In the genomic region with DNA sequence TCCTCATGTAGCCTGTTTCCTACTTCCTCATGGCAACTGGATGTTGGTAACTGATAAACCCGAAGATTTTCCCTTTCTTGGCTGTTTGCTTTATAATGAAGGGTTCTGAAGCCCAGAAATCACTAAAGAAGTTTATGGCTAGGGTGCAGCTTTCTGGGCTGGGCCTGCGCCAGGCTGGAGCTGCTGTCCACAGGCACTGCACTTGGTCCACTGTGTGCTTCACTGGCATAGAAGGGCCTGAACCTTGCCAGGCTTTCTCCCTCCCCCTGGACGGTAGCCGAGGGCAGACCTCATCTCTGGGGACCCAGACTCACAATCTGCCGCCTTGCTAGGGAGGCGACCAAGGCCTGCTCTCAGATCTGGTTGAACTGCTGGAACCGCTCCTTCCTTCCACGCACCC, we compare ENCODE assay signal across 17 cellular contexts.
"Had no signal": no experiment of that assay in that cellular context is flagged by ENCODE, and none has a peak within 500 bp of the region (broad histone marks: within the 10 kb centered on the region; RNA-seq: fewer than 3 reads in every experiment).

No MANE protein-coding gene starts in this region.

- H3K36me3 ChIP-seq: cardiac muscle cell, esophagus muscularis mucosa, ovary had no signal

- H3K9me3 Mint-ChIP-seq: activated T-helper 1 cell treated with anti-CD3 and anti-CD28 coated beads, Interleukin-12 subunit alpha, Interleukin-12 subunit beta, Interleukin-2, Interleukin-4 antibody, amounts not matched to agents 30 ng/mL and 10 ng/mL and 1 ng/mL, durations not matched to agents 14 hours and 24 hours and 36 hours; nephron progenitor cell; stimulated activated naive B cell treated with anti-CD40 and anti-IgM and Interleukin-4, amounts not matched to agents 10 μg/mL and 1 μg/mL and 100 μg/mL, for 72 hours; T-helper 1 cell treated with Interleukin-12 subunit alpha and Interleukin-12 subunit beta and Interleukin-4 antibody, amounts not matched to agents 30 μg/mL and 1 μg/mL, for 36 hours; WTC11 had no signal

- H3K4me1 ChIP-seq: esophagus muscularis mucosa had no signal

- H3K9me3 ChIP-seq: esophagus muscularis mucosa, ovary had no signal

- H3K27ac Mint-ChIP-seq: activated T-helper 1 cell treated with anti-CD3 and anti-CD28 coated beads, Interleukin-12 subunit alpha, Interleukin-12 subunit beta, Interleukin-2, Interleukin-4 antibody, amounts not matched to agents 30 ng/mL and 10 ng/mL and 1 ng/mL, durations not matched to agents 14 hours and 24 hours and 36 hours; stimulated activated naive B cell treated with anti-CD40 and anti-IgM and Interleukin-4, amounts not matched to agents 10 μg/mL and 1 μg/mL and 100 μg/mL, for 72 hours; T-helper 1 cell treated with Interleukin-12 subunit alpha and Interleukin-12 subunit beta and Interleukin-4 antibody, amounts not matched to agents 30 μg/mL and 1 μg/mL, for 36 hours; WTC11 had no signal

- H3K36me3 Mint-ChIP-seq: stimulated activated naive B cell treated with anti-CD40 and anti-IgM and Interleukin-4, amounts not matched to agents 10 μg/mL and 1 μg/mL and 100 μg/mL, for 72 hours; WTC11 had no signal

- H3K27me3 ChIP-seq: esophagus muscularis mucosa, ovary had no signal

- H3K4me3 Mint-ChIP-seq: activated T-helper 1 cell treated with anti-CD3 and anti-CD28 coated beads, Interleukin-12 subunit alpha, Interleukin-12 subunit beta, Interleukin-2, Interleukin-4 antibody, amounts not matched to agents 30 ng/mL and 10 ng/mL and 1 ng/mL, durations not matched to agents 14 hours and 24 hours and 36 hours; nephron progenitor cell; stimulated activated naive B cell treated with anti-CD40 and anti-IgM and Interleukin-4, amounts not matched to agents 10 μg/mL and 1 μg/mL and 100 μg/mL, for 72 hours; T-helper 1 cell treated with Interleukin-12 subunit alpha and Interleukin-12 subunit beta and Interleukin-4 antibody, amounts not matched to agents 30 μg/mL and 1 μg/mL, for 36 hours; WTC11 had no signal

- H3K27ac ChIP-seq: cardiac muscle cell, esophagus muscularis mucosa, ovary had no signal

- H3K4me3 ChIP-seq: cardiac muscle cell, esophagus muscularis mucosa, ovary, smooth muscle cell had no signal

- ATAC-seq: SK-N-SH treated with all-trans-retinoic acid at 6 μM for 48 hours; stimulated activated naive B cell treated with anti-CD40 and anti-IgM and Interleukin-4, amounts not matched to agents 10 μg/mL and 1 μg/mL and 100 μg/mL, for 72 hours had no signal

- DNase-seq: activated CD4-positive, alpha-beta T cell treated with anti-CD3 and anti-CD28 coated beads for 48 hours; activated naive CD4-positive, alpha-beta T cell; cortex of kidney; effector memory CD4-positive, alpha-beta T cell; foreskin fibroblast; head of caudate nucleus; nephron progenitor cell; ovary; retina; stimulated activated naive B cell treated with anti-CD40 and anti-IgM and Interleukin-4, amounts not matched to agents 10 μg/mL and 1 μg/mL and 100 μg/mL, for 72 hours had no signal
